9 cellular contexts compared by ENCODE assay signal in genomic region chr5:51383494-51384081, GRCh38. TPM values are rescaled to one million over a fixed set of nuclear protein-coding genes. Genes with fewer than 3 reads are reported as not detected.
DNase-seq lines count a peak whose midpoint lies in the region; ATAC-seq and TF ChIP-seq lines count a peak whose summit lies in the region.
"Had no signal": no experiment of that assay in that cellular context is flagged by ENCODE, and none has a peak within 500 bp of the region (broad histone marks: within the 10 kb centered on the region; RNA-seq: fewer than 3 reads in every experiment).

No MANE protein-coding gene starts in this region.

- POLR2A ChIA-PET in Panc1 (lab: Charles Lee), result no interaction called here

- TF ChIP-seq POLR2A in esophagus squamous epithelium (IDR thresholded peaks at IDR 0.05) (no peak), sigmoid colon (IDR thresholded peaks at IDR 0.05) (no peak)

- CTCF ChIA-PET in Panc1 (lab: Charles Lee), result interaction anchor here (0.5 kb wide), 1 partner anchor 972 kb away, joined by 6 read pairs; no protein-coding TSS in a partner anchor

- BruUV-seq in Panc1 (replicated peaks; lab: Mats Ljungman, UMichigan), result no TSS peak

- DNase-seq in H7 (no peak), Panc1 (ENCODE audit: low read depth, low spot score) (no peak), esophagus squamous epithelium (lab: John Stamatoyannopoulos, UW) (no peak), sigmoid colon (no peak), NCI-H446 (lab: John Stamatoyannopoulos, UW) (no peak), cerebellum (ENCODE audit: low spot score) (no peak), SHP77 (lab: John Stamatoyannopoulos, UW) (no peak), epidermal melanocyte (ENCODE audit: insufficient read length, low spot score) (no peak)

- peaks cover 25% of the 10 kb centered on the region for H3K4me1 ChIP-seq in Panc1 (ENCODE audit: control insufficient read depth, insufficient read depth, low read length)
- H3K4me1 ChIP-seq in esophagus squamous epithelium, result peaks cover 0 to 38% (median 16%) of the 10 kb centered on the region in 3 donors
- peaks cover 0 to 21% (median 10%) of the 10 kb centered on the region in 4 donors for H3K4me1 ChIP-seq in sigmoid colon

- TF ChIP-seq CTCF in Panc1 (IDR thresholded peaks at IDR 0.05) (no peak), esophagus squamous epithelium (IDR thresholded peaks at IDR 0.05) (no peak), sigmoid colon (IDR thresholded peaks at IDR 0.05) (no peak)

- H3K27ac ChIP-seq in Panc1 (ENCODE audit: low read length) (no peak overlapping the region), esophagus squamous epithelium (no peak overlapping the region), sigmoid colon (peak overlapping the region in 3 of 4 donors; percentile 69 to 86 (median 83))

- in situ Hi-C loops in Panc1 (cut with HindIII; ENCODE audit: low pct_unique_long_range_greater_than_20kb, low sequenced_read_pairs), result no loop called here

- ATAC-seq in Panc1, result no peak; the same call in 1 of the 2 replicates

- no peaks in the 10 kb centered on the region for H3K9me3 ChIP-seq in Panc1 (ENCODE audit: control insufficient read depth, insufficient read depth, low read depth, low read length)
- H3K9me3 ChIP-seq in esophagus squamous epithelium, result no peaks in the 10 kb centered on the region
- no peaks in the 10 kb centered on the region for H3K9me3 ChIP-seq in sigmoid colon

- no peaks in the 10 kb centered on the region for H3K36me3 ChIP-seq in H7 (replicated peaks; ENCODE audit: control insufficient read depth, insufficient read depth, low read length)
- H3K36me3 ChIP-seq in Panc1 (ENCODE audit: control insufficient read depth, insufficient read depth, low read length), result no peaks in the 10 kb centered on the region
- no peaks in the 10 kb centered on the region for H3K36me3 ChIP-seq in esophagus squamous epithelium
- H3K36me3 ChIP-seq in sigmoid colon, result no peaks in the 10 kb centered on the region

- intact Hi-C loops in Panc1 (cut with micrococcal nuclease; ENCODE audit: unreplicated experiment), result loop anchor here (2.0 to 10.0 kb wide), 2 partner anchors 419 to 623 kb away; no protein-coding TSS in a partner anchor
- intact Hi-C loops in esophagus squamous epithelium (cut with DNase I), result no loop called here
- intact Hi-C loops in sigmoid colon (cut with DNase I), result loop anchor here (5.0 to 10.0 kb wide), 2 partner anchors 34 to 419 kb away; no protein-coding TSS in a partner anchor

- peaks cover 95% of the 10 kb centered on the region for H3K27me3 ChIP-seq in H7 (ENCODE audit: control insufficient read depth, insufficient read depth, low read length)
- peaks cover 74% of the 10 kb centered on the region for H3K27me3 ChIP-seq in Panc1 (ENCODE audit: control insufficient read depth, insufficient read depth, low read length)
- H3K27me3 ChIP-seq in esophagus squamous epithelium, result peaks cover 12 to 100% (median 34%) of the 10 kb centered on the region in 4 donors
- H3K27me3 ChIP-seq in sigmoid colon, result peaks cover 0 to 95% (median 6%) of the 10 kb centered on the region in 3 donors

- H3K4me3 ChIP-seq in H7 (ENCODE audit: insufficient read depth, low read depth, low read length), result peak overlapping the region; percentile 57
- peak overlapping the region; percentile 38 to 57 for H3K4me3 ChIP-seq in Panc1 (ENCODE audit: low read depth in 2 of 2, low read length in 2 of 2)
- peak overlapping the region; percentile 15 to 56 (median 40) for H3K4me3 ChIP-seq in esophagus squamous epithelium
- peak overlapping the region; percentile 52 to 68 (median 56) for H3K4me3 ChIP-seq in sigmoid colon

- 1 to 12% methylated on average over 8 to 9 of the region's 17 CpGs for WGBS in esophagus squamous epithelium, 2 donors
- 2 to 3% methylated on average over 17 of the region's 17 CpGs for WGBS in sigmoid colon, 2 donors

- TF ChIP-seq EP300 in sigmoid colon (IDR thresholded peaks at IDR 0.05), result no peak

RNA-seq across cellular contexts. Expression of gene ISL1, which starts 0.3 kb away (rescaled TPM):
- total RNA-seq in H7 (2014; rRNA removed; shearing (Covaris generic)), result 0.07 and 0.10 TPM in 2 replicates
- total RNA-seq in Panc1 (2021; ENCODE audit: unreplicated experiment), result 0.36 TPM
- polyA plus RNA-seq in Panc1 (2012; ENCODE audit: insufficient read length), result 0.15 TPM
- total RNA-seq in esophagus squamous epithelium, result under 1 TPM in 1 of 4 donors, not detected in 3; 0.13 TPM
- 1 to 10 TPM in 3 of 4 donors, under 1 TPM in 1; 0.81 to 1.2 (median 1.1) TPM for total RNA-seq in sigmoid colon
- 1 to 10 TPM in 1 of 3 donors, under 1 TPM in 2; 0.46 to 1.2 (median 0.48) TPM for polyA plus RNA-seq in sigmoid colon
- total RNA-seq in cerebellum, result not detected
- total RNA-seq: pulmonary artery endothelial cell had no signal

Comparison
In these comparisons a context has a peak if more than half of its experiments do, and no peak if none do; other contexts are left out.
1. H3K27ac ChIP-seq: peak in sigmoid colon (3 of 4); none in Panc1 (single experiment) and esophagus squamous epithelium (0 of 4).
2. Peak in every context shown above with its lines, with median percentiles within 50 percentile points of each other: H3K4me3 ChIP-seq.